In genomic region chr22:38468761-38469305, GRCh38 we compare ENCODE assay signal across 13 cellular contexts. TPM values are rescaled to one million over a fixed set of nuclear protein-coding genes. Genes with fewer than 3 reads are reported as not detected.
DNase-seq lines count a peak whose midpoint lies in the region; FAIRE-seq and TF ChIP-seq lines count a peak whose summit lies in the region.
"Had no signal": no experiment of that assay in that cellular context is flagged by ENCODE, and none has a peak within 500 bp of the region (broad histone marks: within the 10 kb centered on the region; RNA-seq: fewer than 3 reads in every experiment).

No MANE protein-coding gene starts in this region.

- peaks cover 0 to 8% of the 10 kb centered on the region in 2 donors for H3K4me1 ChIP-seq in kidney (ENCODE audit: control insufficient read depth in 1 of 2, insufficient read depth in 1 of 2, low read depth in 1 of 2, low read length in 2 of 2)
- H3K4me1 ChIP-seq in skeletal muscle satellite cell (ENCODE audit: control insufficient read depth, insufficient read depth, low read length) = peaks cover 14% of the 10 kb centered on the region

- TF ChIP-seq CTCF in astrocyte of the cerebellum (IDR thresholded peaks at IDR 0.05; ENCODE audit: low read depth, low read length, missing control alignments) = no peak
- no peak for TF ChIP-seq CTCF in kidney (IDR thresholded peaks at IDR 0.05; ENCODE audit: borderline replicate concordance, extremely low read depth, insufficient read depth)

- H3K36me3 ChIP-seq in kidney (ENCODE audit: control insufficient read depth in 1 of 2, insufficient read depth in 2 of 2, low read length in 2 of 2) (no peaks in the 10 kb centered on the region), skeletal muscle satellite cell (ENCODE audit: insufficient read depth, low read length) (peaks cover 7% of the 10 kb centered on the region)

- peaks cover 6% of the 10 kb centered on the region for H3K27me3 ChIP-seq in skeletal muscle satellite cell (ENCODE audit: control insufficient read depth, insufficient read depth, low read length)

- H3K4me2 ChIP-seq in skeletal muscle satellite cell (ENCODE audit: low read length) = peak overlapping the region; percentile 93

- no peak for FAIRE-seq in kidney (lab: Jason Lieb, UNC)

- H3K27ac ChIP-seq in kidney (ENCODE audit: low read depth in 2 of 2, low read length in 2 of 2) = no peak overlapping the region

- H3K4me3 ChIP-seq in astrocyte of the cerebellum (ENCODE audit: low read depth, low read length) (peak overlapping the region; percentile 67), kidney (ENCODE audit: low read length in 2 of 2) (no peak overlapping the region), skeletal muscle satellite cell (ENCODE audit: low read length) (peak overlapping the region; percentile 79)

- H3K9ac ChIP-seq in kidney (ENCODE audit: low read length in 2 of 2) (no peak overlapping the region), skeletal muscle satellite cell (ENCODE audit: low read depth, low read length) (peak overlapping the region; percentile 88)

- H3K9me3 ChIP-seq in kidney (ENCODE audit: control insufficient read depth in 1 of 2, low read length in 2 of 2) (no peaks in the 10 kb centered on the region), skeletal muscle satellite cell (replicated peaks; ENCODE audit: low read length) (no peaks in the 10 kb centered on the region)

- peak; percentile 57 for DNase-seq in GM03348 (ENCODE audit: low spot score)
- DNase-seq in astrocyte of the cerebellum (ENCODE audit: low read depth) = no peak
- peak; percentile 61 for DNase-seq in kidney
- no peak for DNase-seq in COLO668 (lab: John Stamatoyannopoulos, UW; ENCODE audit: unreplicated experiment)
- DNase-seq in GOT3 (lab: John Stamatoyannopoulos, UW) = no peak
- no peak for DNase-seq in NCI-H446 (lab: John Stamatoyannopoulos, UW)
- DNase-seq in NCI-H82 (lab: John Stamatoyannopoulos, UW) = no peak
- DNase-seq: activated naive CD4-positive, alpha-beta T cell treated with anti-CD3 and anti-CD28 coated beads for 36 hours; hypothalamus; NCI-H526 treated with DMSO at 0.1 percent for 48 hours; stimulated activated naive CD8-positive, alpha-beta T cell treated with anti-CD3 and anti-CD28 coated beads, Interleukin-15, amount 100 ng/mL, for 72 hours had no signal

- in situ Hi-C loops in astrocyte of the cerebellum (cut with HindIII; ENCODE audit: low sequenced_read_pairs) = no loop called here

- intact Hi-C loops in kidney (cut with DNase I) = no loop called here

RNA-seq across cellular contexts. Expression of gene KDELR3, which starts 0.9 kb away (rescaled TPM):
- 16.7 TPM for total RNA-seq in kidney
- polyA plus RNA-seq in kidney (ENCODE audit: insufficient read depth, low read depth, low replicate concordance) = 11.4 TPM
- total RNA-seq in skeletal muscle satellite cell (2012; rRNA removed) = 102 and 137 TPM in 2 replicates
- total RNA-seq: naive thymus-derived CD8-positive, alpha-beta T cell had no signal

RNA-seq across cellular contexts. Expression of gene KCNJ4, which starts 13.8 kb away (rescaled TPM):
- total RNA-seq in kidney = 0.13 TPM
- not detected for polyA plus RNA-seq in kidney (ENCODE audit: insufficient read depth, low read depth, low replicate concordance)
- not detected in 2 replicates for total RNA-seq in skeletal muscle satellite cell (2012; rRNA removed)
- total RNA-seq: activated naive CD4-positive, alpha-beta T cell treated with anti-CD3 and anti-CD28 coated beads for 36 hours; naive thymus-derived CD8-positive, alpha-beta T cell had no signal
- polyA plus RNA-seq: naive thymus-derived CD8-positive, alpha-beta T cell had no signal

RNA-seq across cellular contexts. Expression of gene DDX17, which starts 37.3 kb away (rescaled TPM):
- total RNA-seq in kidney = 509 TPM
- polyA plus RNA-seq in kidney (ENCODE audit: insufficient read depth, low read depth, low replicate concordance) = 133 TPM
- total RNA-seq in skeletal muscle satellite cell (2012; rRNA removed) = 213 and 252 TPM in 2 replicates

Comparison
In these comparisons a context has a peak if more than half of its experiments do, and no peak if none do; other contexts are left out.
1. DNase-seq: peak in GM03348 (single experiment) and kidney (single experiment); none in astrocyte of the cerebellum (single experiment), COLO668 (single experiment), GOT3 (single experiment), NCI-H446 (0 of 2) and NCI-H82 (single experiment).
2. H3K4me3 ChIP-seq: peak in astrocyte of the cerebellum (single experiment) and skeletal muscle satellite cell (single experiment); none in kidney (0 of 2).